Comparison of ENCODE assay signal across 8 cellular contexts in the genomic region with DNA sequence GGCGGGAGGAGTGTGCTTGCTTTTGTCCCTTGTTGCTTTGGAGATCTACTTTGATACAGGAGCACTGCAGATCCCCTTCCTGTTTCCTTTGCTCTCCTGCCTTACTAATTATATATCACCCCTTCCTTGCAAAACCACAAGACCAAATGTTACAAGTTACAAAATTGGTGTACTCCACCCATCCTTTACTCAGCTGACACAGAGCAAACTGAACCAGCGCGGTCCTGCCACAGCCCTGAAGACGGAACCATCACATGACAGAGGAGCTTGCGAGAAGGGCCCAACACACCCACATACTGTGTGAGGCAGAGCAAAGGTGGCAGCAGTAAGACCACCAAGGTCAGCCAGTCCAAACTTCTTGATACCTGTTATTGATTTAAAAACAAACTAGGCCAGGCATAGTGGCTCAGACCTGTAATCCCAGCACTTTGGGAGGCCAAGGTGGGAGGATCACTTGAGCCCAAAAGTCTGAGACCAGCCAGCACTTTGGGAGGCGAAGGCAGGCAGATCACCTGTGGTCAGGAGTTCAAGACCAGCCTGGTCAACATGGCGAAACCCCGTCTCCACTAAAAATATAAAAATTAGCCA. TPM values are rescaled to one million over a fixed set of nuclear protein-coding genes. Genes with fewer than 3 reads are reported as not detected.
DNase-seq lines count a peak whose midpoint lies in the region; ATAC-seq and TF ChIP-seq lines count a peak whose summit lies in the region.

No MANE protein-coding gene starts in this region.

- CTCF ChIA-PET in BJ (lab: Yijun Ruan, JAX) = interaction anchor here (1.1 to 1.4 kb wide), 2 partner anchors 11 to 15 kb away, joined by 3 to 6 read pairs; no protein-coding TSS in a partner anchor

- peak overlapping the region; percentile 68 for H3K4me2 ChIP-seq in SU-DHL-6 (ENCODE audit: low read depth, low read length, poor library complexity, severe bottlenecking)
- no peak overlapping the region for H3K4me2 ChIP-seq in smooth muscle cell

- H3K27ac ChIP-seq in SU-DHL-6 (ENCODE audit: low read depth, low read length) = peak overlapping the region; percentile 52; the same call in 1 of the 2 replicates
- no peak overlapping the region for H3K27ac ChIP-seq in smooth muscle cell (ENCODE audit: low read depth)

- H3K79me2 ChIP-seq in SU-DHL-6 (ENCODE audit: insufficient read depth, low read length) (peaks cover 52% of the 10 kb centered on the region), smooth muscle cell (ENCODE audit: low read depth) (peaks cover 58% of the 10 kb centered on the region)

- peak; percentile 49 for DNase-seq in BJ (ENCODE audit: low read depth)
- peak; percentile 58 for DNase-seq in adipocyte (ENCODE audit: low read depth)
- peak; percentile 74 for DNase-seq in left lobe of liver (ENCODE audit: low spot score)
- DNase-seq in stimulated activated CD8-positive, alpha-beta memory T cell treated with anti-CD3 and anti-CD28 coated beads, Interleukin-7, amount 100 ng/mL, for 48 hours (ENCODE audit: extremely low read depth in 1 of 2, low read depth in 1 of 2) = peak; percentile 51 to 79
- no peak for DNase-seq in NCI-H2081 treated with DMSO at 0.1 percent for 48 hours (lab: John Stamatoyannopoulos, UW)
- no peak for DNase-seq in smooth muscle cell (lab: John Stamatoyannopoulos, UW; ENCODE audit: unreplicated experiment)

- POLR2A ChIA-PET in BJ (lab: Charles Lee) = interaction anchor here (0.5 kb wide), 1 partner anchor 8 kb away, joined by 7 read pairs; no protein-coding TSS in a partner anchor

- H3K27me3 ChIP-seq in BJ (ENCODE audit: control insufficient read depth, insufficient read depth, low read length) (no peaks in the 10 kb centered on the region), SU-DHL-6 (ENCODE audit: low read length) (no peaks in the 10 kb centered on the region), adipocyte (replicated peaks; ENCODE audit: control insufficient read depth, insufficient read depth, low read length) (no peaks in the 10 kb centered on the region), smooth muscle cell (ENCODE audit: low read depth) (no peaks in the 10 kb centered on the region)

- H2AFZ ChIP-seq in SU-DHL-6 (ENCODE audit: low read depth, low read length, severe bottlenecking) (no peak overlapping the region), smooth muscle cell (ENCODE audit: low read depth) (no peak overlapping the region)

- H4K20me1 ChIP-seq in SU-DHL-6 (ENCODE audit: low read depth, low read length) (no peaks in the 10 kb centered on the region; the same call in 1 of the 2 replicates), smooth muscle cell (ENCODE audit: low read depth) (peaks cover 82% of the 10 kb centered on the region)

- ATAC-seq in HG02610 (IDR thresholded peaks at IDR 0.05; ENCODE audit: unreplicated experiment) (peak; percentile 68), left lobe of liver (peak; percentile 51)

- peaks cover 25% of the 10 kb centered on the region; the same call in 1 of the 2 replicates for H3F3A ChIP-seq in SU-DHL-6 (ENCODE audit: insufficient read depth)
- no peaks in the 10 kb centered on the region for H3F3A ChIP-seq in smooth muscle cell (ENCODE audit: low read depth)

- H3K9me3 ChIP-seq in SU-DHL-6 (ENCODE audit: insufficient read depth, low read length) (no peaks in the 10 kb centered on the region), adipocyte (ENCODE audit: control insufficient read depth, low read length) (no peaks in the 10 kb centered on the region), smooth muscle cell (replicated peaks; ENCODE audit: low read depth) (no peaks in the 10 kb centered on the region)

- H3K9ac ChIP-seq in SU-DHL-6 (ENCODE audit: low read length) = peak overlapping the region; percentile 30; the same call in 1 of the 2 replicates
- peak overlapping the region; percentile 43 for H3K9ac ChIP-seq in adipocyte (ENCODE audit: low read length)
- H3K9ac ChIP-seq in smooth muscle cell (ENCODE audit: low read depth) = no peak overlapping the region

- H3K4me1 ChIP-seq in adipocyte (ENCODE audit: control insufficient read depth, insufficient read depth, low read length) = peaks cover 44% of the 10 kb centered on the region
- H3K4me1 ChIP-seq in smooth muscle cell (ENCODE audit: low read depth) = no peaks in the 10 kb centered on the region

- no peaks in the 10 kb centered on the region for H3K9me2 ChIP-seq in SU-DHL-6 (replicated peaks; ENCODE audit: insufficient read depth, low read length)

- TF ChIP-seq CTCF in BJ (IDR thresholded peaks at IDR 0.05; ENCODE audit: insufficient read depth, low read depth, low read length) (no peak), SU-DHL-6 (IDR thresholded peaks at IDR 0.05; ENCODE audit: insufficient read depth, low read length, poor library complexity, severe bottlenecking) (no peak), smooth muscle cell (IDR thresholded peaks at IDR 0.05; ENCODE audit: borderline replicate concordance, insufficient read depth, poor library complexity, severe bottlenecking) (no peak)

- WGBS in smooth muscle cell (ENCODE audit: low lambda C conversion rate) = 88% methylated on average over 8 of the region's 8 CpGs

- H3K4me3 ChIP-seq in BJ (ENCODE audit: low read depth, low read length) = no peak overlapping the region
- no peak overlapping the region for H3K4me3 ChIP-seq in SU-DHL-6 (ENCODE audit: insufficient read depth, low read length, poor library complexity, severe bottlenecking)
- peak overlapping the region; percentile 45 for H3K4me3 ChIP-seq in adipocyte (ENCODE audit: low read length)
- H3K4me3 ChIP-seq in smooth muscle cell = no peak overlapping the region

- H3K36me3 ChIP-seq in BJ (ENCODE audit: control insufficient read depth, insufficient read depth, low read length) (no peaks in the 10 kb centered on the region), SU-DHL-6 (ENCODE audit: low read length) (no peaks in the 10 kb centered on the region), adipocyte (ENCODE audit: control insufficient read depth, insufficient read depth, low read length, severe bottlenecking) (no peaks in the 10 kb centered on the region), smooth muscle cell (ENCODE audit: low read depth) (no peaks in the 10 kb centered on the region)

RNA-seq across cellular contexts. Expression of a gene that starts 33.2 kb away (rescaled TPM):
- 9.3 and 12.8 TPM in 2 replicates for polyA plus RNA-seq in BJ (2011; rRNA removed)
- 4.6 and 5.8 TPM in 2 replicates for polyA minus RNA-seq in BJ (2011; rRNA and poly(A)+ RNA removed)
- 32.1 TPM for total RNA-seq in left lobe of liver
- 17.4 and 19.3 TPM in 2 replicates for total RNA-seq in smooth muscle cell
- 14.1 and 26.9 TPM in 2 replicates for polyA plus RNA-seq in smooth muscle cell

Comparison
In these comparisons a context has a peak if more than half of its experiments do, and no peak if none do; other contexts are left out.
1. DNase-seq: peak in BJ (single experiment), adipocyte (single experiment), left lobe of liver (single experiment) and stimulated activated CD8-positive, alpha-beta memory T cell treated with anti-CD3 and anti-CD28 coated beads, Interleukin-7, amount 100 ng/mL, for 48 hours (2 of 2); none in NCI-H2081 treated with DMSO at 0.1 percent for 48 hours (single experiment) and smooth muscle cell (single experiment).